Comparison of ENCODE assay signal across 23 cellular contexts in the genomic region with DNA sequence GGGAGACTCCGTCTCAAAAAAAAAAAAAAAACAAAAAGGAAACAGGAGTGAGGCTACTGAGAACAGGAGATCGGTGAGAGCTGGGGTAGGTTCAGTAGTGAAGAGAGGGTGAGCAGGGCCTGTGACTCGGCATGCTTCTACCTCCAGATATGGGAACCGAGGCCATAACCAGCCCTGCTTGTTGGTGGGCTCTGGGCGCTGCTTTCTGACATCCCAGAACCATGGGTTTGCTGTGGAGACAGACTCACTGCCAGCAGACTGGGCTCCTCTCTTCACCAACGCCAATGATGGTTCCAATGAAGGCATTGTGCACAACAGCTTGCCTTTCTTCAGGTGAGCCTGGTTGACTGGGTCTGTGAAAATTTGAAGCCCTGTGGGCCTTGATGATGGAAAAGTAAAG. TPM values are rescaled to one million over a fixed set of nuclear protein-coding genes. Genes with fewer than 3 reads are reported as not detected.
"Had no signal": no experiment of that assay in that cellular context is flagged by ENCODE, and none has a peak within 500 bp of the region (broad histone marks: within the 10 kb centered on the region; RNA-seq: fewer than 3 reads in every experiment).

No MANE protein-coding gene starts in this region.

- H3K4me1 ChIP-seq: SJSA1 had no signal

- H3K9me3 ChIP-seq: MG63, SJSA1 had no signal

- H3K27ac ChIP-seq: SJSA1, SK-N-MC had no signal

- H3K27me3 ChIP-seq: MG63, SJSA1 had no signal

- DNase-seq: IMR-90, Karpas-422, KG1, MG63, NCI-H1092 treated with DMSO at 0.1 percent for 48 hours, NCI-H1436, NCI-H187, NCI-H2029, NCI-H2081 treated with DMSO at 0.1 percent for 48 hours, NCI-H2171, NCI-H226, NCI-H446, NCI-H510A, NCI-H524 treated with DMSO at 0.1 percent for 48 hours, NCI-H69, NCI-H774, Right ventricle myocardium superior, RPMI8226, SIG-M5 had no signal

- H3K4me3 ChIP-seq: MG63, SJSA1, SK-N-MC had no signal

- ATAC-seq: HepG2 had no signal

RNA-seq across cellular contexts. Expression of a gene that starts 39.4 kb away (rescaled TPM):
- total RNA-seq: IMR-90, SJSA1 had no signal

RNA-seq across cellular contexts. Expression of a gene that starts 51.8 kb away (rescaled TPM):
- total RNA-seq: HepG2, HT1080, IMR-90, SJSA1 had no signal
- polyA plus RNA-seq: IMR-90 had no signal
